8 cellular contexts compared by ENCODE assay signal in genomic region chr2:27798948-27799645, GRCh38. TPM values are rescaled to one million over a fixed set of nuclear protein-coding genes. Genes with fewer than 3 reads are reported as not detected.
DNase-seq lines count a peak whose midpoint lies in the region; ATAC-seq and TF ChIP-seq lines count a peak whose summit lies in the region.
"Had no signal": no experiment of that assay in that cellular context is flagged by ENCODE, and none has a peak within 500 bp of the region (broad histone marks: within the 10 kb centered on the region; RNA-seq: fewer than 3 reads in every experiment).

No MANE protein-coding gene starts in this region.

- POLR2A ChIA-PET in T-cell (lab: Charles Lee) (no interaction called here), GM10248 (lab: Yijun Ruan, JAX) (no interaction called here)

- TF ChIP-seq EP300 in upper lobe of left lung (IDR thresholded peaks at IDR 0.05), result peak in 2 of 4 donors; percentile 18 to 61

- TF ChIP-seq CTCF in cardiac fibroblast (IDR thresholded peaks at IDR 0.05; ENCODE audit: low read depth, low read length) (no peak), upper lobe of left lung (IDR thresholded peaks at IDR 0.05) (no peak), GM13977 (IDR thresholded peaks at IDR 0.05; ENCODE audit: extremely low read depth, insufficient read depth, missing control alignments) (no peak), GM10248 (IDR thresholded peaks at IDR 0.05; ENCODE audit: control extremely low read depth, extremely low read depth, low read depth, missing control alignments) (no peak)

- H3K27ac Mint-ChIP-seq in T-cell, result no peak overlapping the region

- H3K4me1 Mint-ChIP-seq in T-cell, result no peaks in the 10 kb centered on the region

- H3K4me1 ChIP-seq in HUES64 (ENCODE audit: insufficient read depth, low read length) (peaks cover 9% of the 10 kb centered on the region; the same call in 1 of the 2 replicates), upper lobe of left lung (peaks cover 12 to 28% (median 25%) of the 10 kb centered on the region in 4 donors)

- H3K36me3 Mint-ChIP-seq in T-cell, result peaks cover 4% of the 10 kb centered on the region

- TF ChIP-seq POLR2A in upper lobe of left lung (IDR thresholded peaks at IDR 0.05), result no peak

- H3K27ac ChIP-seq in HUES64 (ENCODE audit: low read depth, low read length) (0 out of 2 replicates have a peak overlapping the region, but pooled peaks have one; percentile 29), upper lobe of left lung (peak overlapping the region in 3 of 4 donors; percentile 54 to 65 (median 64))
- H3K27ac ChIP-seq: neutrophil had no signal

- H3K9ac ChIP-seq in HUES64 (ENCODE audit: low read depth, low read length), result peak overlapping the region; percentile 43; the same call in 1 of the 2 replicates

- no peaks in the 10 kb centered on the region for H3K27me3 Mint-ChIP-seq in T-cell

- 55% methylated on average over 11 of the region's 11 CpGs for whole genome bisulfite sequencing in HUES64
- WGBS in upper lobe of left lung, 2 donors, result 62 to 79% methylated on average over 11 of the region's 11 CpGs

- H3K36me3 ChIP-seq in HUES64 (ENCODE audit: insufficient read depth, low read length) (no peaks in the 10 kb centered on the region), upper lobe of left lung (no peaks in the 10 kb centered on the region)
- H3K36me3 ChIP-seq: neutrophil had no signal

- no peak overlapping the region for H3K4me3 Mint-ChIP-seq in T-cell

- H3K9me3 ChIP-seq in HUES64 (ENCODE audit: insufficient read depth, low read depth, low read length) (no peaks in the 10 kb centered on the region), upper lobe of left lung (no peaks in the 10 kb centered on the region)
- H3K9me3 ChIP-seq: neutrophil had no signal

- no peaks in the 10 kb centered on the region for H3K9me3 Mint-ChIP-seq in T-cell

- CTCF ChIA-PET in T-cell (lab: Charles Lee) (no interaction called here), GM10248 (lab: Yijun Ruan, JAX) (interaction anchor here (1.1 kb wide), 1 partner anchor 44 kb away, joined by 3 read pairs; no protein-coding TSS in a partner anchor)

- no peaks in the 10 kb centered on the region for H3K27me3 ChIP-seq in HUES64 (ENCODE audit: insufficient read depth, low read length)
- no peaks in the 10 kb centered on the region for H3K27me3 ChIP-seq in upper lobe of left lung
- H3K27me3 ChIP-seq: neutrophil had no signal

- no peak overlapping the region for H3K4me3 ChIP-seq in HUES64 (ENCODE audit: low read length)
- H3K4me3 ChIP-seq in cardiac fibroblast (replicated peaks in 1 of 2; ENCODE audit: low read depth in 2 of 2, low read length in 2 of 2), result no peak overlapping the region
- H3K4me3 ChIP-seq in upper lobe of left lung, result no peak overlapping the region

- in situ Hi-C loops in GM13977 (cut with MboI; ENCODE audit: low pct_unique_long_range_greater_than_20kb, low sequenced_read_pairs, unreplicated experiment), result no loop called here

- peak; percentile 77 to 94 for ATAC-seq in upper lobe of left lung (ENCODE audit: low FRiP score in 2 of 2)
- no peak for ATAC-seq in T-cell (replicated peaks in 1 of 4)

- DNase-seq in cardiac fibroblast (ENCODE audit: low read depth in 2 of 2) (peak; percentile 99 to 100), kidney tubule cell (ENCODE audit: low spot score) (peak; percentile 100), upper lobe of left lung (peak in 1 of 2 donors; percentile 59), T-cell (no peak), GM13977 (ENCODE audit: low spot score) (no peak), GM10248 (ENCODE audit: extremely low spot score) (no peak)

RNA-seq across cellular contexts. Expression of gene MRPL33, which starts 27.6 kb away (rescaled TPM):
- 82.4 TPM for polyA plus RNA-seq in HUES64 (2013, experiment 1 of 2)
- polyA plus RNA-seq in HUES64 (2013, experiment 2 of 2), result 101 TPM
- 100 to 1,000 TPM in 2 of 6 donors, 10 to 100 TPM in 4; 54.5 to 122 (median 72.4) TPM for total RNA-seq in upper lobe of left lung
- total RNA-seq in T-cell, result 10 to 100 TPM; 25.9 to 39.4 (median 29.7) TPM

Comparison
In these comparisons a context has a peak if more than half of its experiments do, and no peak if none do; other contexts are left out.
1. DNase-seq: peak in cardiac fibroblast (2 of 2) and kidney tubule cell (single experiment); none in T-cell (0 of 34), GM13977 (single experiment) and GM10248 (single experiment).
2. ATAC-seq: peak in upper lobe of left lung (2 of 2); none in T-cell (0 of 4).